25 cellular contexts compared by ENCODE assay signal in the genomic region with DNA sequence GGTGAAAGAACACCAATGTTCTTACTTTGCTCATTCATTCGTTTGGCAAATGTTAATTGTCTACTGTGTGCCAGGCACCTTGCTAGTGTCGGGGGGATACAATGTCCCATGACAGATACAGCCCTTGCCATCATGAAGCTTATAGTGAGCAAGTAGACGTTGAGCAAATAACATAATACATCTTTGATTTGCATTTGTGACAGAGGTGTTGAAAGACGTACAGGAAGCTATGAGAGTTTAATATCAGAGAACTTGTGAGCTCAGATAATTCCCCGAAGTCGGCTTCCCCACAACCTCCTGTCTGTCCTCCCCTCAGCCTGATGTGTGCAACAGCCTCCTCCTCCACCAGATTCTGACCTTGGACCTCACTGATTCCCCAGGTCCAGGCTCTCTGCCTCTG.
"Had no signal": no experiment of that assay in that cellular context is flagged by ENCODE, and none has a peak within 500 bp of the region (broad histone marks: within the 10 kb centered on the region; RNA-seq: fewer than 3 reads in every experiment).

No MANE protein-coding gene starts in this region.

- H3K9me3 ChIP-seq: pancreas, prostate gland, sigmoid colon, suprapubic skin, thoracic aorta, tibial artery, upper lobe of right lung, vagina had no signal

- H3K27ac ChIP-seq: heart right ventricle, hepatocyte, left ventricle myocardium inferior, pancreas, prostate gland, sigmoid colon, spleen, suprapubic skin, thoracic aorta, tibial artery, upper lobe of right lung, vagina had no signal

- H3K36me3 Mint-ChIP-seq: natural killer cell; stimulated activated effector memory CD8-positive, alpha-beta T cell treated with anti-CD3 and anti-CD28 coated beads, Interleukin-12 subunit alpha, Interleukin-12 subunit beta, amount 100 ng/mL, for 72 hours had no signal

- H3K4me1 Mint-ChIP-seq: stimulated activated effector memory CD8-positive, alpha-beta T cell treated with anti-CD3 and anti-CD28 coated beads, Interleukin-12 subunit alpha, Interleukin-12 subunit beta, amount 100 ng/mL, for 72 hours had no signal

- H3K36me3 ChIP-seq: heart right ventricle, left ventricle myocardium inferior, pancreas, prostate gland, sigmoid colon, spleen, suprapubic skin, thoracic aorta, tibial artery, upper lobe of right lung, vagina had no signal

- H3K4me3 Mint-ChIP-seq: natural killer cell; nephron progenitor cell; stimulated activated effector memory CD8-positive, alpha-beta T cell treated with anti-CD3 and anti-CD28 coated beads, Interleukin-12 subunit alpha, Interleukin-12 subunit beta, amount 100 ng/mL, for 72 hours; stimulated activated naive CD8-positive, alpha-beta T cell treated with anti-CD3 and anti-CD28 coated beads, Interleukin-15, Interleukin-2, amounts not matched to agents 100 ng/mL and 50 ng/mL, for 24 hours had no signal

- H3K4me3 ChIP-seq: heart right ventricle, hepatocyte, left ventricle myocardium inferior, lung, pancreas, prostate gland, sigmoid colon, spleen, suprapubic skin, thoracic aorta, tibial artery, upper lobe of right lung, vagina had no signal

- H3K27me3 ChIP-seq: pancreas, vagina had no signal

- H3K4me1 ChIP-seq: pancreas, prostate gland, sigmoid colon, spleen, tibial artery, upper lobe of right lung had no signal

- ATAC-seq: heart right ventricle; pancreas; right cardiac atrium; stimulated activated effector memory CD8-positive, alpha-beta T cell treated with anti-CD3 and anti-CD28 coated beads, Interleukin-12 subunit alpha, Interleukin-12 subunit beta, amount 100 ng/mL, for 72 hours had no signal

- H3K9me3 Mint-ChIP-seq: natural killer cell; stimulated activated effector memory CD8-positive, alpha-beta T cell treated with anti-CD3 and anti-CD28 coated beads, Interleukin-12 subunit alpha, Interleukin-12 subunit beta, amount 100 ng/mL, for 72 hours; stimulated activated naive CD8-positive, alpha-beta T cell treated with anti-CD3 and anti-CD28 coated beads, Interleukin-15, Interleukin-2, amounts not matched to agents 100 ng/mL and 50 ng/mL, for 24 hours had no signal

- H3K27ac Mint-ChIP-seq: natural killer cell; nephron progenitor cell; stimulated activated effector memory CD8-positive, alpha-beta T cell treated with anti-CD3 and anti-CD28 coated beads, Interleukin-12 subunit alpha, Interleukin-12 subunit beta, amount 100 ng/mL, for 72 hours; stimulated activated naive CD8-positive, alpha-beta T cell treated with anti-CD3 and anti-CD28 coated beads, Interleukin-15, Interleukin-2, amounts not matched to agents 100 ng/mL and 50 ng/mL, for 24 hours had no signal

- DNase-seq: heart right ventricle; islet precursor cell; left ventricle myocardium inferior; mesendoderm; natural killer cell; nephron progenitor cell; nucleus accumbens; pancreas; retina; right cardiac atrium; sigmoid colon; small intestine; spleen; stimulated activated CD4-positive, alpha-beta T cell treated with anti-CD3 and anti-CD28 coated beads, Interleukin-4, amount 100 ng/mL, for 24 hours; tibial artery; trophoblast cell; upper lobe of right lung had no signal
